Comparison of ENCODE assay signal across 8 cellular contexts in genomic region chr6:30615219-30615957, GRCh38. TPM values are rescaled to one million over a fixed set of nuclear protein-coding genes. Genes with fewer than 3 reads are reported as not detected.
A peak's percentile ranks its signal among the peaks of the same experiment; 100 is the strongest.
DNase-seq lines count a peak whose midpoint lies in the region; ATAC-seq and TF ChIP-seq lines count a peak whose summit lies in the region.

No MANE protein-coding gene starts in this region.

- H3K36me3 Mint-ChIP-seq in activated B cell treated with CpG ODN at 0.5 μM for 24 hours (ENCODE audit: low read depth), result peaks cover 67% of the 10 kb centered on the region

- H3K27me3 ChIP-seq in endocrine pancreas (ENCODE audit: control insufficient read depth, insufficient read depth, low read length) (no peaks in the 10 kb centered on the region), mononuclear cell (ENCODE audit: insufficient read depth, low read length) (no peaks in the 10 kb centered on the region), tibial artery (no peaks in the 10 kb centered on the region)

- intact Hi-C loops in activated B cell treated with CpG ODN at 0.5 μM for 24 hours (cut with micrococcal nuclease) (loop anchor here (5.0 kb wide), 5 partner anchors 127 to 1562 kb away; partner anchors contain the start of genes AGPAT1, FLOT1, HLA-B and IER3), tibial artery (cut with DNase I; ENCODE audit: low total_unique reads) (loop anchor here (5.0 kb wide), 2 partner anchors 58 to 107 kb away; partner anchors contain the start of genes GNL1, PRR3 and TUBB)

- no peaks in the 10 kb centered on the region for H3K9me3 Mint-ChIP-seq in activated B cell treated with CpG ODN at 0.5 μM for 24 hours

- H3K4me1 Mint-ChIP-seq in activated B cell treated with CpG ODN at 0.5 μM for 24 hours, result peaks cover 50% of the 10 kb centered on the region

- H3K36me3 ChIP-seq in endocrine pancreas (ENCODE audit: control insufficient read depth, insufficient read depth, low read length) (peaks cover 11% of the 10 kb centered on the region), tibial artery (peaks cover 22 to 24% (median 23%) of the 10 kb centered on the region in 3 donors)

- H3K4me1 ChIP-seq in endocrine pancreas (ENCODE audit: control insufficient read depth, insufficient read depth, low read length) (peaks cover 19% of the 10 kb centered on the region), mononuclear cell (ENCODE audit: insufficient read depth, low read length) (peaks cover 37% of the 10 kb centered on the region), tibial artery (peaks cover 0 to 54% (median 36%) of the 10 kb centered on the region in 4 donors)

- H3K9ac ChIP-seq in endocrine pancreas (ENCODE audit: control insufficient read depth, insufficient read depth, low read length), result peak overlapping the region; percentile 100

- peak; percentile 29 for DNase-seq in activated gamma-delta T cell treated with Interleukin-2 at 50 U/mL for 16 hours
- DNase-seq in activated gamma-delta T cell (lab: John Stamatoyannopoulos, UW), result no peak
- DNase-seq in NCI-H2107 (lab: John Stamatoyannopoulos, UW), result peak; percentile 14
- peak; percentile 29 for DNase-seq in activated B cell treated with CpG ODN at 0.5 μM for 24 hours
- peak; percentile 37 to 64 for DNase-seq in tibial artery

- H3K27ac ChIP-seq in tibial artery, result peak overlapping the region; percentile 96 to 98

- CTCF ChIA-PET in activated B cell treated with CpG ODN at 0.5 μM for 24 hours (lab: Charles Lee), result interaction anchor here (0.7 to 4.6 kb wide), 10 partner anchors 9 to 777 kb away, joined by 3 to 21 read pairs (median 5); partner anchors contain the start of gene MDC1

- H3K9me3 ChIP-seq in endocrine pancreas (ENCODE audit: control insufficient read depth, low read length), result no peaks in the 10 kb centered on the region
- H3K9me3 ChIP-seq in mononuclear cell (ENCODE audit: low read depth, low read length), result no peaks in the 10 kb centered on the region
- no peaks in the 10 kb centered on the region for H3K9me3 ChIP-seq in tibial artery

- H3K4me3 Mint-ChIP-seq in activated B cell treated with CpG ODN at 0.5 μM for 24 hours, result peak overlapping the region; percentile 99

- H3K27me3 Mint-ChIP-seq in activated B cell treated with CpG ODN at 0.5 μM for 24 hours, result no peaks in the 10 kb centered on the region

- POLR2A ChIA-PET in activated B cell treated with CpG ODN at 0.5 μM for 24 hours (lab: Charles Lee), result interaction anchor here (0.6 to 4.8 kb wide), 70 partner anchors 7 to 1087 kb away, joined by 3 to 75 read pairs (median 6); partner anchors contain the start of genes ABCF1, ATAT1, C6orf136 and DHX16

- H3K27ac Mint-ChIP-seq in activated B cell treated with CpG ODN at 0.5 μM for 24 hours, result peak overlapping the region; percentile 99

- H3K4me3 ChIP-seq in endocrine pancreas (ENCODE audit: control insufficient read depth, insufficient read depth, low read length) (peak overlapping the region; percentile 100), mononuclear cell (ENCODE audit: low read length) (peak overlapping the region; percentile 99), tibial artery (peak overlapping the region; percentile 87 to 90)

- TF ChIP-seq CTCF in activated B cell treated with CpG ODN at 0.5 μM for 24 hours (IDR thresholded peaks at IDR 0.05) (no peak), tibial artery (IDR thresholded peaks at IDR 0.05) (no peak)

- ATAC-seq in activated B cell treated with CpG ODN at 0.5 μM for 24 hours (ENCODE audit: low read depth) (no peak), GM21390 (IDR thresholded peaks at IDR 0.05; ENCODE audit: unreplicated experiment) (no peak)

RNA-seq across cellular contexts. Expression of gene PPP1R10, which starts 1.7 kb away (rescaled TPM):
- total RNA-seq in activated B cell treated with CpG ODN at 0.5 μM for 24 hours (85.6 and 112 TPM in 2 replicates), mononuclear cell (166 TPM)

RNA-seq across cellular contexts. Expression of gene MRPS18B, which starts 2.3 kb away (rescaled TPM):
- total RNA-seq in activated B cell treated with CpG ODN at 0.5 μM for 24 hours, result 57.7 and 61.2 TPM in 2 replicates
- 31.3 TPM for total RNA-seq in mononuclear cell

RNA-seq across cellular contexts. Expression of gene ATAT1, which starts 11.3 kb away (rescaled TPM):
- total RNA-seq in activated B cell treated with CpG ODN at 0.5 μM for 24 hours (6.9 and 10.3 TPM in 2 replicates), mononuclear cell (0.94 TPM)

RNA-seq across cellular contexts. Expression of gene C6orf136, which starts 31.5 kb away (rescaled TPM):
- total RNA-seq in activated B cell treated with CpG ODN at 0.5 μM for 24 hours (21.6 and 35.6 TPM in 2 replicates), mononuclear cell (12.5 TPM)

RNA-seq across cellular contexts. Expression of gene ABCF1, which starts 44.1 kb away (rescaled TPM):
- total RNA-seq in activated B cell treated with CpG ODN at 0.5 μM for 24 hours, result 93.7 and 94.5 TPM in 2 replicates
- total RNA-seq in mononuclear cell, result 30.5 TPM
